9 cellular contexts compared by ENCODE assay signal in genomic region chr17:75721463-75722011, GRCh38. TPM values are rescaled to one million over a fixed set of nuclear protein-coding genes. Genes with fewer than 3 reads are reported as not detected.
DNase-seq lines count a peak whose midpoint lies in the region; ATAC-seq and TF ChIP-seq lines count a peak whose summit lies in the region.
"Had no signal": no experiment of that assay in that cellular context is flagged by ENCODE, and none has a peak within 500 bp of the region (broad histone marks: within the 10 kb centered on the region; RNA-seq: fewer than 3 reads in every experiment).

No MANE protein-coding gene starts in this region.

- H3K36me3 ChIP-seq in GM23248 (ENCODE audit: low read depth) (no peaks in the 10 kb centered on the region), hepatocyte (replicated peaks; ENCODE audit: insufficient read depth, low read depth) (no peaks in the 10 kb centered on the region), gastrocnemius medialis (no peaks in the 10 kb centered on the region)

- H3K4me1 Mint-ChIP-seq in WTC11: peaks cover 7% of the 10 kb centered on the region

- peaks cover 22% of the 10 kb centered on the region for H3K27me3 Mint-ChIP-seq in WTC11 (ENCODE audit: low read depth)

- no peak for TF ChIP-seq CTCF in WTC11 (IDR thresholded peaks at IDR 0.05)
- TF ChIP-seq CTCF in hepatocyte (IDR thresholded peaks at IDR 0.05; ENCODE audit: poor library complexity): no peak
- TF ChIP-seq CTCF in gastrocnemius medialis (IDR thresholded peaks at IDR 0.05 in 4 of 5, conservative IDR thresholded peaks at IDR 0.05 in 1 of 5): no peak

- peak; percentile 16 for DNase-seq in GM23248
- no peak for DNase-seq in WTC11 (ENCODE audit: low spot score)
- DNase-seq in hepatocyte (ENCODE audit: low spot score): no peak
- no peak for DNase-seq in gastrocnemius medialis
- no peak for DNase-seq in erythroblast (lab: John Stamatoyannopoulos, UW)
- DNase-seq in NOMO-1 treated with dmso at 0.1 percent for 144 hours (lab: John Stamatoyannopoulos, UW; ENCODE audit: unreplicated experiment): no peak

- in situ Hi-C loops in GM23248 (cut with MboI): no loop called here
- in situ Hi-C loops in gastrocnemius medialis (cut with MboI; ENCODE audit: low sequenced_read_pairs in 4 of 4): no loop called here

- WGBS in GM23248 (ENCODE audit: low coverage in 1 of 2, low lambda C conversion rate in 2 of 2, missing lambda C conversion rate in 2 of 2), 2 experiments: 44% methylated on average over 20 to 22 of the region's 33 CpGs
- 60% methylated on average over 10 of the region's 33 CpGs for WGBS in hepatocyte (ENCODE audit: low lambda C conversion rate, missing lambda C conversion rate)

- TF ChIP-seq POLR2A in gastrocnemius medialis (IDR thresholded peaks at IDR 0.05) (no peak), erythroblast (IDR thresholded peaks at IDR 0.05; ENCODE audit: low read length) (no peak)

- no peak overlapping the region for H3K27ac Mint-ChIP-seq in WTC11

- H3K27ac ChIP-seq in GM23248 (no peak overlapping the region), hepatocyte (peak overlapping the region; percentile 89), gastrocnemius medialis (peak overlapping the region in 2 of 4 donors; percentile 12 to 18)
- H3K27ac ChIP-seq: KMS-11 had no signal

- no peaks in the 10 kb centered on the region for H3K36me3 Mint-ChIP-seq in WTC11

- CTCF ChIA-PET in WTC11 (lab: Charles Lee): interaction anchor here (0.6 to 4.9 kb wide), 23 partner anchors 8 to 1693 kb away, joined by 3 to 87 read pairs (median 5); partner anchors contain the start of genes MIF4GD and SMIM5

- no peaks in the 10 kb centered on the region for H3F3A ChIP-seq in GM23248 (ENCODE audit: insufficient read depth)

- H3K9ac ChIP-seq in GM23248: no peak overlapping the region
- H3K9ac ChIP-seq: KMS-11 had no signal

- POLR2A ChIA-PET in WTC11 (lab: Charles Lee): interaction anchor here (1.0 to 1.9 kb wide), 4 partner anchors 11 to 58 kb away, joined by 3 to 6 read pairs (median 4); a partner anchor contains a TSS

- no peak; the same call in 1 of the 2 replicates for ATAC-seq in WTC11
- no peak for ATAC-seq in gastrocnemius medialis
- no peak for ATAC-seq in GM18873 (IDR thresholded peaks at IDR 0.05; ENCODE audit: low FRiP score, unreplicated experiment)
- ATAC-seq in GM21526 (IDR thresholded peaks at IDR 0.05; ENCODE audit: low FRiP score, unreplicated experiment): no peak

- no peak overlapping the region for H2AFZ ChIP-seq in GM23248
- peak overlapping the region; percentile 34 for H2AFZ ChIP-seq in hepatocyte

- H3K4me3 ChIP-seq in GM23248 (no peak overlapping the region), hepatocyte (peak overlapping the region; percentile 51), gastrocnemius medialis (peak overlapping the region; percentile 37 to 47 (median 46))

- H3K4me1 ChIP-seq in GM23248 (ENCODE audit: insufficient read depth): no peaks in the 10 kb centered on the region
- H3K4me1 ChIP-seq in hepatocyte (ENCODE audit: insufficient read depth): peaks cover 4% of the 10 kb centered on the region
- peaks cover 0 to 4% of the 10 kb centered on the region in 2 donors for H3K4me1 ChIP-seq in gastrocnemius medialis

- intact Hi-C loops in gastrocnemius medialis (cut with DNase I; ENCODE audit: low total_unique reads): no loop called here

- H3K27me3 ChIP-seq in GM23248 (replicated peaks; ENCODE audit: insufficient read depth) (peaks cover 21% of the 10 kb centered on the region), hepatocyte (peaks cover 3% of the 10 kb centered on the region), gastrocnemius medialis (peaks cover 19 to 29% (median 22%) of the 10 kb centered on the region in 3 donors)

- H3K9me3 ChIP-seq in GM23248 (ENCODE audit: low read depth) (no peaks in the 10 kb centered on the region), hepatocyte (ENCODE audit: low read depth) (no peaks in the 10 kb centered on the region), gastrocnemius medialis (no peaks in the 10 kb centered on the region)

- H3K4me2 ChIP-seq in GM23248 (ENCODE audit: unreplicated experiment) (peak overlapping the region; percentile 7), hepatocyte (peak overlapping the region; percentile 86)

- no peaks in the 10 kb centered on the region for H3K79me2 ChIP-seq in GM23248 (ENCODE audit: insufficient read depth)
- peaks cover 9% of the 10 kb centered on the region for H3K79me2 ChIP-seq in hepatocyte

- peak overlapping the region; percentile 63 for H3K4me3 Mint-ChIP-seq in WTC11

- no peaks in the 10 kb centered on the region for H3K9me3 Mint-ChIP-seq in WTC11

- no peaks in the 10 kb centered on the region for H4K20me1 ChIP-seq in GM23248 (ENCODE audit: insufficient read depth)
- no peaks in the 10 kb centered on the region for H4K20me1 ChIP-seq in hepatocyte (ENCODE audit: insufficient read depth, poor library complexity, severe bottlenecking)

- no peaks in the 10 kb centered on the region for H3K9me2 ChIP-seq in GM23248 (ENCODE audit: insufficient read depth)
- no peaks in the 10 kb centered on the region for H3K9me2 ChIP-seq in hepatocyte (replicated peaks; ENCODE audit: insufficient read depth)

TF ChIP-seq in WTC11, 78 proteins besides CTCF, POLR2A, EP300 and RAD21 (continues in another document):
- TF ChIP-seq HMGXB4 (CRISPR knock-in tag; IDR thresholded peaks at IDR 0.05) (0 out of 2 replicates have a peak, but pooled peaks have one; percentile 49), NR1H2 (CRISPR knock-in tag; IDR thresholded peaks at IDR 0.05) (no peak), FOXP4 (CRISPR knock-in tag; IDR thresholded peaks at IDR 0.05) (no peak), RELA (CRISPR knock-in tag; IDR thresholded peaks at IDR 0.05; ENCODE audit: borderline replicate concordance) (no peak), HMGA2 (CRISPR knock-in tag; IDR thresholded peaks at IDR 0.05) (no peak)

RNA-seq across cellular contexts. Expression of gene ITGB4, which starts 0.3 kb away (rescaled TPM):
- total RNA-seq in GM23248 (2014; rRNA removed; shearing (Covaris generic)): under 0.01 TPM in 1 of 2 replicates, not detected in the other
- polyA plus RNA-seq in GM23248 (2016; fragmentation: Nextera tagmentation; extraction: Ambion mirVana): 1.1 and 1.5 TPM in 2 replicates
- total RNA-seq in WTC11 (2021): 9.5 to 11.2 TPM (median 10.6 TPM) in 3 replicates
- 11.5 and 15.7 TPM in 2 replicates for total RNA-seq in hepatocyte
- polyA plus RNA-seq in hepatocyte: 19.4 and 23.5 TPM in 2 replicates
- total RNA-seq in gastrocnemius medialis: 10 to 100 TPM in 1 of 4 donors, 1 to 10 TPM in 3; 3.6 to 20.2 (median 6.3) TPM

RNA-seq across cellular contexts. Expression of gene GALK1, which starts 43.5 kb away (rescaled TPM):
- total RNA-seq in GM23248 (2014; rRNA removed; shearing (Covaris generic)): 16.6 and 40.6 TPM in 2 replicates
- polyA plus RNA-seq in GM23248 (2016; fragmentation: Nextera tagmentation; extraction: Ambion mirVana) (46.5 and 47.3 TPM in 2 replicates), hepatocyte (139 and 161 TPM in 2 replicates)
- total RNA-seq in WTC11 (2021) (42.2 to 49.9 TPM (median 49.4 TPM) in 3 replicates), hepatocyte (63.7 and 76.4 TPM in 2 replicates), gastrocnemius medialis (10 to 100 TPM in 2 of 4 donors, 1 to 10 TPM in 2; 8.7 to 18.3 (median 11.0) TPM)

RNA-seq across cellular contexts. Expression of gene SAP30BP, which starts 54.4 kb away (rescaled TPM):
- total RNA-seq in GM23248 (2014; rRNA removed; shearing (Covaris generic)): 60.8 and 93.7 TPM in 2 replicates
- 93.1 and 99.1 TPM in 2 replicates for polyA plus RNA-seq in GM23248 (2016; fragmentation: Nextera tagmentation; extraction: Ambion mirVana)
- total RNA-seq in WTC11 (2021): 67.5 to 86.8 TPM (median 72.0 TPM) in 3 replicates
- 59.3 and 67.5 TPM in 2 replicates for total RNA-seq in hepatocyte
- polyA plus RNA-seq in hepatocyte: 89.9 and 110 TPM in 2 replicates
- 10 to 100 TPM; 42.0 to 64.0 (median 50.1) TPM for total RNA-seq in gastrocnemius medialis

RNA-seq across cellular contexts. Expression of gene RECQL5, which starts 54.6 kb away (rescaled TPM):
- 12.8 and 21.4 TPM in 2 replicates for total RNA-seq in GM23248 (2014; rRNA removed; shearing (Covaris generic))
- 14.3 and 20.9 TPM in 2 replicates for polyA plus RNA-seq in GM23248 (2016; fragmentation: Nextera tagmentation; extraction: Ambion mirVana)
- total RNA-seq in WTC11 (2021): 48.9 to 53.1 TPM (median 51.0 TPM) in 3 replicates
- total RNA-seq in hepatocyte: 11.8 and 23.1 TPM in 2 replicates
- polyA plus RNA-seq in hepatocyte: 44.4 and 79.6 TPM in 2 replicates
- total RNA-seq in gastrocnemius medialis: 10 to 100 TPM in 1 of 4 donors, 1 to 10 TPM in 3; 5.3 to 17.5 (median 7.4) TPM
